ENCODE assay signal across 9 cellular contexts in the genomic region with DNA sequence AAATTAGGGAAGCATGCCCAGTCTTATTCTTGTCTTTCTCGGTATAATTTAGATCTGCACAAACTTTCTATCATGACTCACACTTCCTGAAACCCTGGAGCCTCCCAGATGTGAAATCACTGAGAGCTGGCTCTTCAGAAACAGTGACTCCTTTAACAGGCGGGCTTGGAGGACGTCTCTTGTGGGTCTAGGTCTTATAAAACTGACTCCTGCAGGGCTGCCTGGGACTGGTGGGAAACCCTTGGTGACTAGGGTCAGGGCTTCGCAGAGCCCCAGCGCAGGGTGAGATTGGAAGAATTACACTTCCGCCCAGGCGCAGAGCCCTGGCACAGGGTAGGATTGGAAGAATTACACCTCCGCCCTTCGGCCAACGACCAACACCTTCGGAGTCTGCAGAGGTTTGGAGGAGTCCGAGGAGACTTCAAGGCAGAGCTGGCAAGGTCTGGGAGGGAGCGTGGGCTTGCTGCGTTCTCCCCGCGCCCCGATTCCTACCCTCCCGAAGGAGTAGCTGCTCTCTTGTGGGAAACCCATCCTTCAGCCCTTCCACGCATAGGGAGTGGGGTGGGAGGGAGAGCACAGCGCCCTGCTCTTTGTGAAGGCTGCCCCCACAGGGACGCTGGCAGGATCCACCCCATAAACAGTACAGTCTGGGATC. TPM values are rescaled to one million over a fixed set of nuclear protein-coding genes. Genes with fewer than 3 reads are reported as not detected.
DNase-seq lines count a peak whose midpoint lies in the region; ATAC-seq and TF ChIP-seq lines count a peak whose summit lies in the region.
"Had no signal": no experiment of that assay in that cellular context is flagged by ENCODE, and none has a peak within 500 bp of the region (broad histone marks: within the 10 kb centered on the region; RNA-seq: fewer than 3 reads in every experiment).

No MANE protein-coding gene starts in this region.

- H3K36me3 ChIP-seq in SJSA1: no peaks in the 10 kb centered on the region
- no peaks in the 10 kb centered on the region for H3K36me3 ChIP-seq in transverse colon
- H3K36me3 ChIP-seq in CD8-positive, alpha-beta memory T cell (ENCODE audit: insufficient read depth, low read length): no peaks in the 10 kb centered on the region
- H3K36me3 ChIP-seq in SJCRH30: no peaks in the 10 kb centered on the region

- no peak for ATAC-seq in HG02610 (IDR thresholded peaks at IDR 0.05; ENCODE audit: unreplicated experiment)

- 0 out of 2 replicates have a peak, but pooled peaks cover 2% of the 10 kb centered on the region for H3K9me3 ChIP-seq in SJSA1 (replicated peaks)
- no peaks in the 10 kb centered on the region for H3K9me3 ChIP-seq in transverse colon
- H3K9me3 ChIP-seq in CD8-positive, alpha-beta memory T cell (ENCODE audit: low read length): no peaks in the 10 kb centered on the region
- no peaks in the 10 kb centered on the region for H3K9me3 ChIP-seq in SJCRH30 (replicated peaks)

- no peaks in the 10 kb centered on the region for H3K27me3 ChIP-seq in SJSA1 (replicated peaks)
- H3K27me3 ChIP-seq in transverse colon: peaks cover 8% of the 10 kb centered on the region
- H3K27me3 ChIP-seq in CD8-positive, alpha-beta memory T cell (ENCODE audit: insufficient read depth, low read length, poor library complexity, severe bottlenecking): no peaks in the 10 kb centered on the region
- H3K27me3 ChIP-seq in SJCRH30: 0 out of 2 replicates have a peak, but pooled peaks cover 4% of the 10 kb centered on the region

- no peak for TF ChIP-seq POLR2A in transverse colon (IDR thresholded peaks at IDR 0.05)

- no peaks in the 10 kb centered on the region for H3K9me3 Mint-ChIP-seq in activated naive CD4-positive, alpha-beta T cell treated with anti-CD3 and anti-CD28 coated beads for 36 hours
- H3K9me3 Mint-ChIP-seq in CD8-positive, alpha-beta memory T cell: no peaks in the 10 kb centered on the region

- in situ Hi-C loops in transverse colon (cut with MboI; ENCODE audit: low pct_ligation_motif_present in 1 of 4, low pct_unique_long_range_greater_than_20kb in 1 of 4, low sequenced_read_pairs in 3 of 4): loop anchor here in 1 of 4 donors (10.0 kb wide), 1 partner anchor 77 kb away; a partner anchor contains a TSS

- CTCF ChIA-PET in activated naive CD4-positive, alpha-beta T cell treated with anti-CD3 and anti-CD28 coated beads for 36 hours (lab: Charles Lee): interaction anchor here (0.9 to 1.3 kb wide), 3 partner anchors 16 to 73 kb away, joined by 3 to 6 read pairs (median 4); no protein-coding TSS in a partner anchor
- CTCF ChIA-PET in CD8-positive, alpha-beta memory T cell (lab: Charles Lee): no interaction called here

- no peak overlapping the region for H3K27ac Mint-ChIP-seq in activated naive CD4-positive, alpha-beta T cell treated with anti-CD3 and anti-CD28 coated beads for 36 hours
- peak overlapping the region in 4 of 8 donors; percentile 7 to 54 (median 19) for H3K27ac Mint-ChIP-seq in CD8-positive, alpha-beta memory T cell

- no peak for TF ChIP-seq EP300 in transverse colon (IDR thresholded peaks at IDR 0.05; ENCODE audit: low read depth)

- POLR2A ChIA-PET in CD8-positive, alpha-beta memory T cell (lab: Charles Lee): interaction anchor here (0.5 kb wide), 1 partner anchor 16 kb away, joined by 3 read pairs; no protein-coding TSS in a partner anchor

- H3K36me3 Mint-ChIP-seq in activated naive CD4-positive, alpha-beta T cell treated with anti-CD3 and anti-CD28 coated beads for 36 hours (ENCODE audit: low read depth): no peaks in the 10 kb centered on the region
- no peaks in the 10 kb centered on the region for H3K36me3 Mint-ChIP-seq in CD8-positive, alpha-beta memory T cell

- peak; percentile 65 for DNase-seq in activated naive CD4-positive, alpha-beta T cell treated with anti-CD3 and anti-CD28 coated beads for 36 hours
- no peak for DNase-seq in activated naive CD4-positive, alpha-beta T cell treated with anti-CD3 and anti-CD28 coated beads, Interleukin-2, amount 50 U/mL, for 16 hours
- DNase-seq in SJSA1 (ENCODE audit: low read depth in 1 of 2, low spot score in 2 of 2) (peak; percentile 12 to 39), fibroblast of pulmonary artery (ENCODE audit: low read depth) (peak; percentile 82), transverse colon (peak; percentile 11), SJCRH30 (no peak)
- DNase-seq in CD8-positive, alpha-beta memory T cell: no peak
- DNase-seq: NCI-H526 treated with DMSO at 0.1 percent for 48 hours had no signal

- peaks cover 58% of the 10 kb centered on the region for H3K4me1 Mint-ChIP-seq in activated naive CD4-positive, alpha-beta T cell treated with anti-CD3 and anti-CD28 coated beads for 36 hours (ENCODE audit: low read depth)
- peaks cover 35 to 49% (median 43%) of the 10 kb centered on the region in 3 donors for H3K4me1 Mint-ChIP-seq in CD8-positive, alpha-beta memory T cell

- H3K27ac ChIP-seq in SJSA1 (no peak overlapping the region), transverse colon (no peak overlapping the region), SJCRH30 (no peak overlapping the region)
- H3K27ac ChIP-seq in CD8-positive, alpha-beta memory T cell (ENCODE audit: low read depth, low read length): no peak overlapping the region

- 70% methylated on average over 21 of the region's 21 CpGs; no CpG with 5 or more reads in 1 of the 2 donors for WGBS in transverse colon (ENCODE audit: low coverage in 1 of 2), 2 donors

- no peak overlapping the region for H3K4me3 ChIP-seq in SJSA1
- H3K4me3 ChIP-seq in fibroblast of pulmonary artery (replicated peaks; ENCODE audit: low read depth, low read length): no peak overlapping the region
- H3K4me3 ChIP-seq in transverse colon: no peak overlapping the region
- H3K4me3 ChIP-seq in CD8-positive, alpha-beta memory T cell (ENCODE audit: low read length): no peak overlapping the region
- no peak overlapping the region for H3K4me3 ChIP-seq in SJCRH30

- intact Hi-C loops in activated naive CD4-positive, alpha-beta T cell treated with anti-CD3 and anti-CD28 coated beads for 36 hours (cut with micrococcal nuclease): loop anchor here (10.0 kb wide), 2 partner anchors 317 to 377 kb away; a partner anchor contains a TSS
- intact Hi-C loops in transverse colon (cut with DNase I; ENCODE audit: low total_unique reads): no loop called here

- H3K4me1 ChIP-seq in SJSA1 (replicated peaks): peaks cover 4% of the 10 kb centered on the region
- H3K4me1 ChIP-seq in transverse colon: peaks cover 0 to 8% (median 0%) of the 10 kb centered on the region in 4 donors
- H3K4me1 ChIP-seq in CD8-positive, alpha-beta memory T cell (ENCODE audit: insufficient read depth, low read length): peaks cover 50% of the 10 kb centered on the region
- H3K4me1 ChIP-seq in SJCRH30: peaks cover 11% of the 10 kb centered on the region

- no peak overlapping the region for H3K4me3 Mint-ChIP-seq in activated naive CD4-positive, alpha-beta T cell treated with anti-CD3 and anti-CD28 coated beads for 36 hours
- H3K4me3 Mint-ChIP-seq in CD8-positive, alpha-beta memory T cell: peak overlapping the region in 1 of 7 donors; percentile 0

- H3K27me3 Mint-ChIP-seq in activated naive CD4-positive, alpha-beta T cell treated with anti-CD3 and anti-CD28 coated beads for 36 hours (ENCODE audit: low read depth): no peaks in the 10 kb centered on the region
- H3K27me3 Mint-ChIP-seq in CD8-positive, alpha-beta memory T cell: no peaks in the 10 kb centered on the region

- TF ChIP-seq CTCF in fibroblast of pulmonary artery (IDR thresholded peaks at IDR 0.05; ENCODE audit: low read length, missing control alignments): no peak
- TF ChIP-seq CTCF in transverse colon (IDR thresholded peaks at IDR 0.05): no peak

RNA-seq across cellular contexts. Expression of a gene that starts 43.4 kb away (rescaled TPM):
- total RNA-seq in activated naive CD4-positive, alpha-beta T cell treated with anti-CD3 and anti-CD28 coated beads for 36 hours: 1 to 10 TPM; 8.4 to 9.3 TPM
- 6.6 and 7.4 TPM in 2 replicates for total RNA-seq in SJSA1 (2014; rRNA removed; shearing (Covaris generic))
- 10 to 100 TPM; 10.8 to 19.5 (median 11.9) TPM for total RNA-seq in transverse colon
- total RNA-seq in CD8-positive, alpha-beta memory T cell: 10 to 100 TPM; 13.9 to 15.4 TPM
- polyA plus RNA-seq in CD8-positive, alpha-beta memory T cell: 1.3 TPM
- 9.5 and 10.1 TPM in 2 replicates for total RNA-seq in SJCRH30 (2014; rRNA removed; shearing (Covaris generic))

RNA-seq across cellular contexts. Expression of a gene that starts 57.1 kb away (rescaled TPM):
- total RNA-seq in activated naive CD4-positive, alpha-beta T cell treated with anti-CD3 and anti-CD28 coated beads for 36 hours: 10 to 100 TPM in 1 of 2 experiments, 1 to 10 TPM in 1; 8.8 to 10.5 TPM
- 19.0 and 20.1 TPM in 2 replicates for total RNA-seq in SJSA1 (2014; rRNA removed; shearing (Covaris generic))
- 10 to 100 TPM in 1 of 4 donors, 1 to 10 TPM in 3; 3.0 to 19.7 (median 7.2) TPM for total RNA-seq in transverse colon
- 10 to 100 TPM; 18.9 to 19.5 TPM for total RNA-seq in CD8-positive, alpha-beta memory T cell
- polyA plus RNA-seq in CD8-positive, alpha-beta memory T cell: 23.2 TPM
- 26.8 and 28.0 TPM in 2 replicates for total RNA-seq in SJCRH30 (2014; rRNA removed; shearing (Covaris generic))

Comparison
In these comparisons a context has a peak if more than half of its experiments do, and no peak if none do; other contexts are left out.
1. DNase-seq: peak in activated naive CD4-positive, alpha-beta T cell treated with anti-CD3 and anti-CD28 coated beads for 36 hours (single experiment), SJSA1 (2 of 2), fibroblast of pulmonary artery (single experiment) and transverse colon (single experiment); none in activated naive CD4-positive, alpha-beta T cell treated with anti-CD3 and anti-CD28 coated beads, Interleukin-2, amount 50 U/mL, for 16 hours (single experiment), CD8-positive, alpha-beta memory T cell (0 of 5) and SJCRH30 (0 of 2).